In the genomic region with DNA sequence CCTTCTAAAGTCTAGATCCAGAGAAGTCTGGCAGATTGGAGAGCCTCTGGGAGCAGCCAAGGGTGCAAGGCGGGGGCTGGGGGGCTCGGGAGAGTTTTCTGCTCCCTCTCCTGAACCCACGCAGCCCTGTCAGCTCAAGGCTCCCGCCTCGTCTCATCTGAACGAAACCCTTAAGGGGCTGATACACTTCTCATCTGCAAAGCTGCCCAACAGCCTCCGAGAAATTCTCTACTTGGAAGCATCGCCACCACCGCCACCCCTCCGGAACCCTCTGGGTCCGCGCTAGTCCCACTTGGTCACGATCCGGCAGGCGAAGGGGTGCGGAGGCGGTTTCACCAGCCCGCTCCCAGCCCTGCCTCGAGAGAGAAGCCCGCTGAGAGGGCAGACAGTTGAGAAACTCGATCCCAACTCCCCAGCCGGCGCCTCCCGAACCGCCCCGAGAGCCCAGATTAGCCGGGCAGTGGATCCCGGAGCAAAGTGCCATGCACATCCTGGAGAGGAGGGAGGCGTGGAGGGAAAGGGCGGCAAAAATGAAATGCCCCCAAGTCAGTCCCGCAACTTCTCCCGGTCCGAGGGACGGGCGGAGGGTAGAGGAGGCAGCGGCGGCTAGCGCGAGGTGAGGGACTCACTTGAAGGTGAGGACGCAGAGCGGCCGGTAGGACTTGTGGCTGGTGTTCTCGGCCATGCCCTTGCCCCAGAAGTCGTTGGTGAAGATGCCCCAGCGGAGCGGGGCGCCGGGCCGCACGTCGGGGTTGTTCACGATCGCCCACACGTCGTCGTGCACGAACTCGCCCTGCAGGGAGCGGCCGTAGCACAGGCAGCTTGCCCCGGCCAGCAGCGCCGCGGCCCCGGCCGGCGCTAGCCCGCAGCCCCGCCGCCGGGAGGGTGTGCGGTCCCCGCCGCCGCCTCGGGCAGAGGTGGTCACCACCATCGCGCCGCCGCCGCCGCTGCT, we compare ENCODE assay signal across 1 cellular context.
TF ChIP-seq lines count a peak whose summit lies in the region.

No MANE protein-coding gene starts in this region.

TF ChIP-seq in SK-N-SH treated with all-trans-retinoic acid at 6 μM for 48 hours, 23 proteins besides CTCF, POLR2A, EP300 and RAD21 (continued from another document):
- TF ChIP-seq, protein P1, sequence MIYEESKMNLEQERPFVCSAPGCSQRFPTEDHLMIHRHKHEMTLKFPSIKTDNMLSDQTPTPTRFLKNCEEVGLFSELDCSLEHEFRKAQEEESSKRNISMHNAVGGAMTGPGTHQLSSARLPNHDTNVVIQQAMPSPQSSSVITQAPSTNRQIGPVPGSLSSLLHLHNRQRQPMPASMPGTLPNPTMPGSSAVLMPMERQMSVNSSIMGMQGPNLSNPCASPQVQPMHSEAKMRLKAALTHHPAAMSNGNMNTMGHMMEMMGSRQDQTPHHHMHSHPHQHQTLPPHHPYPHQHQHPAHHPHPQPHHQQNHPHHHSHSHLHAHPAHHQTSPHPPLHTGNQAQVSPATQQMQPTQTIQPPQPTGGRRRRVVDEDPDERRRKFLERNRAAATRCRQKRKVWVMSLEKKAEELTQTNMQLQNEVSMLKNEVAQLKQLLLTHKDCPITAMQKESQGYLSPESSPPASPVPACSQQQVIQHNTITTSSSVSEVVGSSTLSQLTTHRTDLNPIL (CRISPR knock-in tag; IDR thresholded peaks at IDR 0.05; ENCODE audit: low read depth) = no peak
- TF ChIP-seq RARB (CRISPR knock-in tag; IDR thresholded peaks at IDR 0.05) (no peak), CSDC2 (CRISPR knock-in tag; IDR thresholded peaks at IDR 0.05) (no peak), ZFP3 (CRISPR knock-in tag; IDR thresholded peaks at IDR 0.05) (no peak)
